Comparison of ENCODE assay signal across 8 cellular contexts in genomic region chr11:65429069-65429681, GRCh38. TPM values are rescaled to one million over a fixed set of nuclear protein-coding genes. Genes with fewer than 3 reads are reported as not detected.
DNase-seq lines count a peak whose midpoint lies in the region; ATAC-seq and TF ChIP-seq lines count a peak whose summit lies in the region.

No MANE protein-coding gene starts in this region.

- peaks cover 0 to 34% (median 14%) of the 10 kb centered on the region in 3 donors for H3K36me3 Mint-ChIP-seq in naive thymus-derived CD8-positive, alpha-beta T cell

- no peak for TF ChIP-seq RAD21 in SK-N-SH (IDR thresholded peaks at IDR 0.05; ENCODE audit: low read length)

- no peak for ATAC-seq in naive thymus-derived CD8-positive, alpha-beta T cell

- H3K4me1 ChIP-seq in SK-N-SH (ENCODE audit: control insufficient read depth in 1 of 2, insufficient read depth in 2 of 2, low read depth in 1 of 2, low read length in 1 of 2): peaks cover 4 to 36% of the 10 kb centered on the region in 2 experiments; a peak in 2 of 4 replicates

- H3K4me3 Mint-ChIP-seq in naive thymus-derived CD8-positive, alpha-beta T cell: peak overlapping the region; percentile 87 to 98 (median 95)

- peaks cover 99% of the 10 kb centered on the region for H3F3A ChIP-seq in SK-N-SH (replicated peaks; ENCODE audit: insufficient read depth)

- H3K9me3 Mint-ChIP-seq in naive thymus-derived CD8-positive, alpha-beta T cell: no peaks in the 10 kb centered on the region

- H3K27ac ChIP-seq in SK-N-SH (ENCODE audit: low read depth in 2 of 2, low read length in 1 of 2): peak overlapping the region; percentile 100
- peak overlapping the region in 56 of 59 donors; percentile 6 to 100 (median 100) for H3K27ac ChIP-seq in dorsolateral prefrontal cortex

- H3K9me2 ChIP-seq in SK-N-SH: no peaks in the 10 kb centered on the region

- peaks cover 100% of the 10 kb centered on the region for H4K20me1 ChIP-seq in SK-N-SH (ENCODE audit: insufficient read depth)

- TF ChIP-seq CTCF in SK-N-SH (IDR thresholded peaks at IDR 0.05) (no peak), dorsolateral prefrontal cortex (IDR thresholded peaks at IDR 0.05 in 54 of 56, conservative IDR thresholded peaks at IDR 0.05 in 2 of 56; ENCODE audit: low read depth in 1 of 56, partially characterized antibody in 56 of 56) (no peak)

- 4% methylated on average over 9 of the region's 9 CpGs for WGBS in SK-N-SH (ENCODE audit: low lambda C conversion rate)

- H3K36me3 ChIP-seq in SK-N-SH (replicated peaks in 1 of 2; ENCODE audit: control insufficient read depth in 1 of 2, insufficient read depth in 2 of 2, low read length in 1 of 2): peaks cover 69 to 98% of the 10 kb centered on the region in 2 experiments

- no peaks in the 10 kb centered on the region for H3K27me3 Mint-ChIP-seq in naive thymus-derived CD8-positive, alpha-beta T cell

- DNase-seq in activated CD4-positive, CD25-positive, alpha-beta regulatory T cell treated with anti-CD3 and anti-CD28 coated beads, Interleukin-2, amount 50 U/mL, for 72 hours: peak; percentile 32
- DNase-seq in activated CD4-positive, CD25-positive, alpha-beta regulatory T cell (lab: John Stamatoyannopoulos, UW): no peak
- no peak for DNase-seq in SK-N-SH
- DNase-seq in dorsolateral prefrontal cortex: peak in 4 of 10 donors; percentile 2 to 38 (median 20)
- DNase-seq in naive thymus-derived CD8-positive, alpha-beta T cell: peak in 1 of 10 donors; percentile 17
- DNase-seq in central memory CD4-positive, alpha-beta T cell: no peak
- DNase-seq in NCI-H146 treated with DMSO at 0.1 percent for 48 hours (lab: John Stamatoyannopoulos, UW; ENCODE audit: unreplicated experiment): no peak
- no peak for DNase-seq in ecto neural progenitor cell (ENCODE audit: low spot score)

- H3K4me1 Mint-ChIP-seq in naive thymus-derived CD8-positive, alpha-beta T cell: peaks cover 55 to 92% (median 76%) of the 10 kb centered on the region in 4 donors

- H2AFZ ChIP-seq in SK-N-SH (ENCODE audit: low read depth): no peak overlapping the region

- peak overlapping the region; percentile 94 for H3K4me2 ChIP-seq in SK-N-SH

- H3K79me2 ChIP-seq in SK-N-SH (ENCODE audit: insufficient read depth): peaks cover 100% of the 10 kb centered on the region

- H3K27me3 ChIP-seq in SK-N-SH (ENCODE audit: insufficient read depth): no peaks in the 10 kb centered on the region
- no peaks in the 10 kb centered on the region for H3K27me3 ChIP-seq in dorsolateral prefrontal cortex

- H3K4me3 ChIP-seq in SK-N-SH (ENCODE audit: low read depth in 2 of 2, low read length in 1 of 2): peak overlapping the region; percentile 77 to 83
- H3K4me3 ChIP-seq in dorsolateral prefrontal cortex: peak overlapping the region in 56 of 59 donors; percentile 16 to 90 (median 79)

- H3K9ac ChIP-seq in SK-N-SH: peak overlapping the region; percentile 98

- CTCF ChIA-PET in SK-N-SH (lab: Yijun Ruan, JAX): interaction anchor here (0.9 to 2.5 kb wide), 2 partner anchors 13 to 76 kb away, joined by 3 to 11 read pairs; no protein-coding TSS in a partner anchor

- TF ChIP-seq EP300 in SK-N-SH (IDR thresholded peaks at IDR 0.05; ENCODE audit: borderline replicate concordance in 1 of 2, low read depth in 1 of 2, low read length in 1 of 2): no peak

- peak overlapping the region; percentile 94 to 100 (median 99) for H3K27ac Mint-ChIP-seq in naive thymus-derived CD8-positive, alpha-beta T cell

- no peaks in the 10 kb centered on the region for H3K9me3 ChIP-seq in SK-N-SH

- POLR2A ChIA-PET in SK-N-SH (lab: Yijun Ruan, JAX): interaction anchor here (17.2 kb wide), 1 partner anchor 69 kb away, joined by 1027 read pairs; the partner anchor contains the start of gene MALAT1
- POLR2A ChIA-PET in naive thymus-derived CD8-positive, alpha-beta T cell (lab: Charles Lee): interaction anchor here (1.7 to 20.7 kb wide), 3 partner anchors 11 to 70 kb away, joined by 9 to 2047 read pairs (median 162); partner anchors contain the start of genes MALAT1 and NEAT1

- intact Hi-C loops in dorsolateral prefrontal cortex (cut with DNase I): no loop called here

TF ChIP-seq in SK-N-SH, 30 proteins besides CTCF, POLR2A, EP300 and RAD21:
- TF ChIP-seq PBX3 (IDR thresholded peaks at IDR 0.05): no peak
- TF ChIP-seq REST (IDR thresholded peaks at IDR 0.05; ENCODE audit: low read depth, low read length): 0 out of 2 replicates have a peak, but pooled peaks have one; percentile 25
- no peak for TF ChIP-seq MAX (IDR thresholded peaks at IDR 0.05; ENCODE audit: low read depth)
- 0 out of 2 replicates have a peak, but pooled peaks have one; percentile 78 for TF ChIP-seq SIN3A (IDR thresholded peaks at IDR 0.05; ENCODE audit: borderline replicate concordance, low read depth, low read length)
- no peak for TF ChIP-seq TEAD4 (IDR thresholded peaks at IDR 0.05; ENCODE audit: borderline replicate concordance, insufficient read depth)
- TF ChIP-seq JUND (IDR thresholded peaks at IDR 0.05): no peak; the same call in 1 of the 2 replicates
- no peak for TF ChIP-seq NFIC (IDR thresholded peaks at IDR 0.05; ENCODE audit: borderline replicate concordance)
- TF ChIP-seq POLR2AphosphoS5 (IDR thresholded peaks at IDR 0.05; ENCODE audit: low read depth, low read length): peak; percentile 82
- 0 out of 2 replicates have a peak, but pooled peaks have one; percentile 50 for TF ChIP-seq MXI1 (IDR thresholded peaks at IDR 0.05; ENCODE audit: low read depth, low read length)
- no peak for TF ChIP-seq RCOR1 (IDR thresholded peaks at IDR 0.05; ENCODE audit: low read length)
- no peak for TF ChIP-seq CHD2 (IDR thresholded peaks at IDR 0.05; ENCODE audit: low read length, partially characterized antibody)

RNA-seq across cellular contexts. Expression of gene NEAT1, which starts 6.6 kb away (rescaled TPM):
- 435 and 479 TPM in 2 replicates for polyA plus RNA-seq in SK-N-SH (2012; rRNA removed)
- polyA plus RNA-seq in SK-N-SH (2012; cell fraction: cytosol; rRNA removed): 93.7 and 99.2 TPM in 2 replicates
- 3,897 and 4,476 TPM in 2 replicates for polyA plus RNA-seq in SK-N-SH (2012; cell fraction: nucleus; rRNA removed)
- total RNA-seq in dorsolateral prefrontal cortex: 1,000 to 10,000 TPM in 5 of 120 experiments, 100 to 1,000 TPM in 115; 106 to 1,508 (median 405) TPM
- 100 to 1,000 TPM; 375 to 414 TPM for total RNA-seq in naive thymus-derived CD8-positive, alpha-beta T cell
- 1 to 10 TPM; 1.3 to 2.9 (median 1.9) TPM for polyA plus RNA-seq in naive thymus-derived CD8-positive, alpha-beta T cell

RNA-seq across cellular contexts. Expression of gene FRMD8, which starts 42.7 kb away (rescaled TPM):
- polyA plus RNA-seq in SK-N-SH (2012; rRNA removed): 17.4 and 19.0 TPM in 2 replicates
- polyA plus RNA-seq in SK-N-SH (2012; cell fraction: cytosol; rRNA removed): 8.0 and 14.0 TPM in 2 replicates
- polyA plus RNA-seq in SK-N-SH (2012; cell fraction: nucleus; rRNA removed): 32.3 and 58.1 TPM in 2 replicates
- total RNA-seq in dorsolateral prefrontal cortex: 10 to 100 TPM; 14.1 to 50.3 (median 21.7) TPM
- total RNA-seq in naive thymus-derived CD8-positive, alpha-beta T cell: 10 to 100 TPM; 48.6 to 55.0 TPM
- 10 to 100 TPM; 34.5 to 42.6 (median 35.4) TPM for polyA plus RNA-seq in naive thymus-derived CD8-positive, alpha-beta T cell

RNA-seq across cellular contexts. Expression of gene SLC25A45, which starts 46.7 kb away (rescaled TPM):
- 3.1 and 3.6 TPM in 2 replicates for polyA plus RNA-seq in SK-N-SH (2012; rRNA removed)
- polyA plus RNA-seq in SK-N-SH (2012; cell fraction: cytosol; rRNA removed): 1.2 and 1.8 TPM in 2 replicates
- 13.7 and 17.4 TPM in 2 replicates for polyA plus RNA-seq in SK-N-SH (2012; cell fraction: nucleus; rRNA removed)
- 10 to 100 TPM in 51 of 120 experiments, 1 to 10 TPM in 69; 3.6 to 18.2 (median 9.0) TPM for total RNA-seq in dorsolateral prefrontal cortex
- 10 to 100 TPM; 22.2 to 23.4 TPM for total RNA-seq in naive thymus-derived CD8-positive, alpha-beta T cell
- polyA plus RNA-seq in naive thymus-derived CD8-positive, alpha-beta T cell: 10 to 100 TPM; 10.8 to 19.2 (median 11.0) TPM
